Comparison of ENCODE assay signal across 15 cellular contexts in the genomic region with DNA sequence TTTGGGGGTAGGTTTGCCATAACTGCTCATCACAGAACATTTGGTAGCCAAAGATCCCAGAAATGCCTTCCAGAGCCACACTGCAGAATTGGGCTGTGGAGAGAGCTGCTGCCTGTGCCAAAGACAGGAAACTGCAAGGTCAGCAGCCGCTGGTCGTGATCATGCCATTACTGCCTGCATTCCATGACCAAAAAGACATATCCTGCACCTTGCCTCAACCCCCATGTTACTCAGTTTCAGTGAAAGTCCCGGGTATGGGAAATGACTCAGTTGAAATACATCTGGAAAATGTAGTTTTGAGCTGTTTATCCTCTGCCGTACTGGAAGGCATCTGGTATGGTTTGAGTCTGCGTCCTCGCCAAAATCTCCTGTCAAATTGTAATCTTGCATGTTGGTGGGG.
DNase-seq lines count a peak whose midpoint lies in the region; ATAC-seq and TF ChIP-seq lines count a peak whose summit lies in the region.
"Had no signal": no experiment of that assay in that cellular context is flagged by ENCODE, and none has a peak within 500 bp of the region (broad histone marks: within the 10 kb centered on the region; RNA-seq: fewer than 3 reads in every experiment).

No MANE protein-coding gene starts in this region.

- no peak for TF ChIP-seq CTCF in brain microvascular endothelial cell (IDR thresholded peaks at IDR 0.05; ENCODE audit: low read depth, low read length, missing control alignments)

- no peak for ATAC-seq in HG02588 (IDR thresholded peaks at IDR 0.05; ENCODE audit: unreplicated experiment)
- ATAC-seq: stimulated activated naive CD8-positive, alpha-beta T cell treated with anti-CD3 and anti-CD28 coated beads, Interleukin-15, amount 100 ng/mL, for 72 hours had no signal

- H3K4me3 Mint-ChIP-seq in activated CD4-positive, alpha-beta memory T cell treated with anti-CD3 and anti-CD28 coated beads for 36 hours, result no peak overlapping the region
- H3K4me3 Mint-ChIP-seq: nephron; stimulated activated naive CD8-positive, alpha-beta T cell treated with anti-CD3 and anti-CD28 coated beads, Interleukin-15, amount 100 ng/mL, for 72 hours had no signal

- no peaks in the 10 kb centered on the region for H3K9me3 Mint-ChIP-seq in activated CD4-positive, alpha-beta memory T cell treated with anti-CD3 and anti-CD28 coated beads for 36 hours
- H3K9me3 Mint-ChIP-seq: stimulated activated naive CD8-positive, alpha-beta T cell treated with anti-CD3 and anti-CD28 coated beads, Interleukin-15, amount 100 ng/mL, for 72 hours had no signal

- H3K27me3 ChIP-seq in ACC112 (ENCODE audit: insufficient read depth, low read length) (no peaks in the 10 kb centered on the region), brain microvascular endothelial cell (replicated peaks) (no peaks in the 10 kb centered on the region)
- H3K27me3 ChIP-seq: BLaER1 treated with 17β-estradiol and CSF1 and Interleukin-3, amounts not matched to agents 10 nM and 100 nM had no signal

- H3K27ac Mint-ChIP-seq in activated CD4-positive, alpha-beta memory T cell treated with anti-CD3 and anti-CD28 coated beads for 36 hours, result no peak overlapping the region
- H3K27ac Mint-ChIP-seq: nephron; stimulated activated naive CD8-positive, alpha-beta T cell treated with anti-CD3 and anti-CD28 coated beads, Interleukin-15, amount 100 ng/mL, for 72 hours had no signal

- H2AFZ ChIP-seq in ACC112 (ENCODE audit: low read length, unreplicated experiment), result peak overlapping the region; percentile 16

- H3K27ac ChIP-seq in ACC112 (ENCODE audit: low read depth, low read length), result peak overlapping the region; percentile 11; the same call in 1 of the 2 replicates
- no peak overlapping the region for H3K27ac ChIP-seq in brain microvascular endothelial cell
- H3K27ac ChIP-seq: BLaER1 treated with 17β-estradiol and CSF1 and Interleukin-3, amounts not matched to agents 10 nM and 100 nM had no signal

- peaks cover 22% of the 10 kb centered on the region for H3K27me3 Mint-ChIP-seq in activated CD4-positive, alpha-beta memory T cell treated with anti-CD3 and anti-CD28 coated beads for 36 hours

- no peaks in the 10 kb centered on the region for H3K4me1 Mint-ChIP-seq in activated CD4-positive, alpha-beta memory T cell treated with anti-CD3 and anti-CD28 coated beads for 36 hours (ENCODE audit: low read depth)
- H3K4me1 Mint-ChIP-seq: nephron; stimulated activated naive CD8-positive, alpha-beta T cell treated with anti-CD3 and anti-CD28 coated beads, Interleukin-15, amount 100 ng/mL, for 72 hours had no signal

- DNase-seq in HS-5 (ENCODE audit: low read depth), result peak; percentile 91
- DNase-seq in brain microvascular endothelial cell, result peak; percentile 73
- DNase-seq in islet precursor cell, result peak; percentile 84
- DNase-seq in posterior cingulate gyrus, result no peak
- DNase-seq in hypothalamus (lab: John Stamatoyannopoulos, UW), result no peak
- DNase-seq in activated CD4-positive, alpha-beta memory T cell treated with anti-CD3 and anti-CD28 coated beads for 36 hours, result no peak
- DNase-seq: activated CD4-positive, alpha-beta T cell treated with anti-CD3 and anti-CD28 coated beads for 48 hours; activated naive CD4-positive, alpha-beta T cell; NCI-H526; stimulated activated CD4-positive, alpha-beta T cell treated with anti-CD3 and anti-CD28 coated beads, Interleukin-1b, Interleukin-23, amount 100 ng/mL, for 48 hours; stimulated activated naive CD8-positive, alpha-beta T cell treated with anti-CD3 and anti-CD28 coated beads, Interleukin-15, amount 100 ng/mL, for 72 hours had no signal

- H3K4me3 ChIP-seq in ACC112 (ENCODE audit: low read depth, low read length) (peak overlapping the region; percentile 10), brain microvascular endothelial cell (ENCODE audit: low read depth, low read length) (no peak overlapping the region)
- H3K4me3 ChIP-seq: BLaER1 treated with 17β-estradiol and CSF1 and Interleukin-3, amounts not matched to agents 10 nM and 100 nM had no signal

- CTCF ChIA-PET in activated CD4-positive, alpha-beta memory T cell treated with anti-CD3 and anti-CD28 coated beads for 36 hours (lab: Charles Lee), result no interaction called here

- H3K79me2 ChIP-seq in ACC112 (ENCODE audit: control insufficient read depth, insufficient read depth, low read length, unreplicated experiment), result no peaks in the 10 kb centered on the region

- H3K4me1 ChIP-seq in ACC112 (ENCODE audit: control insufficient read depth, insufficient read depth, low read length, unreplicated experiment), result peaks cover 15% of the 10 kb centered on the region
- H3K4me1 ChIP-seq: BLaER1 treated with 17β-estradiol and CSF1 and Interleukin-3, amounts not matched to agents 10 nM and 100 nM had no signal

- POLR2A ChIA-PET in activated CD4-positive, alpha-beta memory T cell treated with anti-CD3 and anti-CD28 coated beads for 36 hours (lab: Charles Lee), result no interaction called here

- H3K36me3 ChIP-seq in ACC112 (ENCODE audit: insufficient read depth, low read length) (no peaks in the 10 kb centered on the region), brain microvascular endothelial cell (replicated peaks) (no peaks in the 10 kb centered on the region)
- H3K36me3 ChIP-seq: BLaER1 treated with 17β-estradiol and CSF1 and Interleukin-3, amounts not matched to agents 10 nM and 100 nM had no signal

- in situ Hi-C loops in brain microvascular endothelial cell (cut with HindIII; ENCODE audit: low pct_ligation_motif_present, low sequenced_read_pairs), result no loop called here

- H3K36me3 Mint-ChIP-seq in activated CD4-positive, alpha-beta memory T cell treated with anti-CD3 and anti-CD28 coated beads for 36 hours, result no peaks in the 10 kb centered on the region

- intact Hi-C loops in posterior cingulate gyrus (cut with DNase I), result no loop called here
- intact Hi-C loops in activated CD4-positive, alpha-beta memory T cell treated with anti-CD3 and anti-CD28 coated beads for 36 hours (cut with micrococcal nuclease), result no loop called here

Comparison
In these comparisons a context has a peak if more than half of its experiments do, and no peak if none do; other contexts are left out.
1. DNase-seq: peak in HS-5 (single experiment), brain microvascular endothelial cell (single experiment) and islet precursor cell (single experiment); none in posterior cingulate gyrus (0 of 10), hypothalamus (0 of 51) and activated CD4-positive, alpha-beta memory T cell treated with anti-CD3 and anti-CD28 coated beads for 36 hours (single experiment).